1 cellular context compared by ENCODE assay signal in the genomic region with DNA sequence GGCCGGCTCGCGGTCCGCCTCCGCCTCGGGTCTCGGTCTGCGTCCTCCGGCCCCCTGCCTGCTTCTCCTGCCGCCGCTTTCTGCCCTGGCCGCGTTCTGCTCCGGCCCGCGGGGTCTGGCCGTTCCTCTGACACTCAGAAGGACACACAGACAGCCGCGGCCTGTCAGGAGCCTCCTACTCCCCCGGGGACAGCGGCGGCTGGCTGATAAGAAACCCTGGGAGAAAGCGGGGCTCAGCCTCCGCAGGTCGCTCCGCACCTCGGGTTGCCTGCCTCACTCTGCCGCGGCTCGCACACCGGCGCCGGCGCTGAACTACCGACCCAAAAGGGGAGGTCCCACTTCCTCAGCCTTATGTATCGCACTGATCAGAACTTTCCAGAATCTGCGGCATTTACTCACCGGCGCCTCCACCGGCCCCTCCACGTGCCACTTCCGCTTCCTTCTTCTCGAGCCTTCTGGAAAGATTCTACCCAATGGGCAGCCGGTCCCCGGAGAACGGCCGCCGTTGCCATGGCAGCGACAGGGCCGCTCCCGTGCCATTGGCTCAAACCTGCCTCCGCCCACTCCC.
TF ChIP-seq lines count a peak whose summit lies in the region.

A gene (minus strand): TSS at position 322 of the 568 bp plus-strand sequence. CDS start 322 bp downstream, outside the sequence.

TF ChIP-seq in GM12878, 131 proteins besides CTCF, POLR2A, EP300 and RAD21 (continued from another document and continues in another):
- TF ChIP-seq, protein P1, sequence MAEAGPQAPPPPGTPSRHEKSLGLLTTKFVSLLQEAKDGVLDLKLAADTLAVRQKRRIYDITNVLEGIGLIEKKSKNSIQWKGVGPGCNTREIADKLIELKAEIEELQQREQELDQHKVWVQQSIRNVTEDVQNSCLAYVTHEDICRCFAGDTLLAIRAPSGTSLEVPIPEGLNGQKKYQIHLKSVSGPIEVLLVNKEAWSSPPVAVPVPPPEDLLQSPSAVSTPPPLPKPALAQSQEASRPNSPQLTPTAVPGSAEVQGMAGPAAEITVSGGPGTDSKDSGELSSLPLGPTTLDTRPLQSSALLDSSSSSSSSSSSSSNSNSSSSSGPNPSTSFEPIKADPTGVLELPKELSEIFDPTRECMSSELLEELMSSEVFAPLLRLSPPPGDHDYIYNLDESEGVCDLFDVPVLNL (IDR thresholded peaks at IDR 0.05; ENCODE audit: low read depth, low read length): no peak
- TF ChIP-seq NR2F1 (conservative IDR thresholded peaks at IDR 0.05) (0 out of 2 replicates have a peak, but pooled peaks have one; percentile 2), SPI1 (IDR thresholded peaks at IDR 0.05; ENCODE audit: borderline replicate concordance, insufficient read depth, low read depth, low read length) (peak; percentile 81), RAD51 (IDR thresholded peaks at IDR 0.05) (peak; percentile 54; the same call in 1 of the 2 replicates), KLF5 (IDR thresholded peaks at IDR 0.05; ENCODE audit: partially characterized antibody) (peak; percentile 59), RFX5 (IDR thresholded peaks at IDR 0.05; ENCODE audit: low read depth, low read length) (peak; percentile 93), BCL11A (IDR thresholded peaks at IDR 0.05; ENCODE audit: low read depth, low read length) (no peak), TCF7 (IDR thresholded peaks at IDR 0.05; ENCODE audit: borderline replicate concordance) (no peak), BMI1 (IDR thresholded peaks at IDR 0.05; ENCODE audit: borderline replicate concordance) (peak; percentile 99), CREB1 (IDR thresholded peaks at IDR 0.05; ENCODE audit: low read depth) (no peak; the same call in 1 of the 2 replicates), BHLHE40 (IDR thresholded peaks at IDR 0.05; ENCODE audit: borderline replicate concordance in 1 of 2, low read depth in 2 of 2, low read length in 1 of 2) (peak; percentile 96 to 97), LARP7 (IDR thresholded peaks at IDR 0.05) (peak; percentile 27; the same call in 1 of the 2 replicates), NFYA (IDR thresholded peaks at IDR 0.05; ENCODE audit: borderline replicate concordance, low read depth, low read length) (no peak), RB1 (IDR thresholded peaks at IDR 0.05; ENCODE audit: borderline replicate concordance) (0 out of 2 replicates have a peak, but pooled peaks have one; percentile 1), SIN3A (IDR thresholded peaks at IDR 0.05; ENCODE audit: low read depth, low read length) (peak; percentile 86; the same call in 1 of the 2 replicates), TCF12 (IDR thresholded peaks at IDR 0.05; ENCODE audit: low read depth, low read length) (0 out of 2 replicates have a peak, but pooled peaks have one; percentile 39), TAF1 (IDR thresholded peaks at IDR 0.05; ENCODE audit: borderline replicate concordance, low read depth, low read length) (peak; percentile 85; the same call in 1 of the 2 replicates), POLR2AphosphoS5 (IDR thresholded peaks at IDR 0.05; ENCODE audit: low read length) (peak; percentile 85), CBX5 (IDR thresholded peaks at IDR 0.05; ENCODE audit: low read depth) (no peak), GATAD2B (conservative IDR thresholded peaks at IDR 0.05; ENCODE audit: low read depth) (peak; percentile 58; the same call in 1 of the 2 replicates), MXI1 (IDR thresholded peaks at IDR 0.05; ENCODE audit: low read depth, low read length) (peak; percentile 99), POLR2AphosphoS2 (IDR thresholded peaks at IDR 0.05; ENCODE audit: low read depth, low read length) (peak; percentile 35; the same call in 1 of the 2 replicates), TCF3 (IDR thresholded peaks at IDR 0.05; ENCODE audit: borderline replicate concordance, insufficient read depth, low read depth, low read length) (peak; percentile 40; the same call in 1 of the 2 replicates), HDGF (IDR thresholded peaks at IDR 0.05) (no peak), ETV6 (conservative IDR thresholded peaks at IDR 0.05 in 1 of 2, IDR thresholded peaks at IDR 0.05 in 1 of 2; ENCODE audit: borderline replicate concordance in 1 of 2, low read depth in 1 of 2) (peak in 1 of 2 experiments; percentile 76; a peak in 2 of 4 replicates), SMARCA5 (IDR thresholded peaks at IDR 0.05) (0 out of 2 replicates have a peak, but pooled peaks have one; percentile 16), STAT3 (IDR thresholded peaks at IDR 0.05; ENCODE audit: low read depth, low read length) (no peak), PAX8 (IDR thresholded peaks at IDR 0.05) (no peak), SRF (IDR thresholded peaks at IDR 0.05; ENCODE audit: low read depth in 2 of 2, low read length in 2 of 2) (peak in 1 of 2 experiments; percentile 50; a peak in 2 of 4 replicates), SMAD5 (IDR thresholded peaks at IDR 0.05; ENCODE audit: low read depth) (peak; percentile 63; the same call in 1 of the 2 replicates), ESRRA (IDR thresholded peaks at IDR 0.05; ENCODE audit: low read length) (no peak), ZNF274 (IDR thresholded peaks at IDR 0.05; ENCODE audit: insufficient read depth, insufficient read length) (no peak), ASH2L (IDR thresholded peaks at IDR 0.05; ENCODE audit: borderline replicate concordance, low read depth) (0 out of 2 replicates have a peak, but pooled peaks have one; percentile 34)
- TF ChIP-seq, protein P2, sequence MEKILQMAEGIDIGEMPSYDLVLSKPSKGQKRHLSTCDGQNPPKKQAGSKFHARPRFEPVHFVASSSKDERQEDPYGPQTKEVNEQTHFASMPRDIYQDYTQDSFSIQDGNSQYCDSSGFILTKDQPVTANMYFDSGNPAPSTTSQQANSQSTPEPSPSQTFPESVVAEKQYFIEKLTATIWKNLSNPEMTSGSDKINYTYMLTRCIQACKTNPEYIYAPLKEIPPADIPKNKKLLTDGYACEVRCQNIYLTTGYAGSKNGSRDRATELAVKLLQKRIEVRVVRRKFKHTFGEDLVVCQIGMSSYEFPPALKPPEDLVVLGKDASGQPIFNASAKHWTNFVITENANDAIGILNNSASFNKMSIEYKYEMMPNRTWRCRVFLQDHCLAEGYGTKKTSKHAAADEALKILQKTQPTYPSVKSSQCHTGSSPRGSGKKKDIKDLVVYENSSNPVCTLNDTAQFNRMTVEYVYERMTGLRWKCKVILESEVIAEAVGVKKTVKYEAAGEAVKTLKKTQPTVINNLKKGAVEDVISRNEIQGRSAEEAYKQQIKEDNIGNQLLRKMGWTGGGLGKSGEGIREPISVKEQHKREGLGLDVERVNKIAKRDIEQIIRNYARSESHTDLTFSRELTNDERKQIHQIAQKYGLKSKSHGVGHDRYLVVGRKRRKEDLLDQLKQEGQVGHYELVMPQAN (conservative IDR thresholded peaks at IDR 0.05): peak; percentile 95
- TF ChIP-seq, protein P3, sequence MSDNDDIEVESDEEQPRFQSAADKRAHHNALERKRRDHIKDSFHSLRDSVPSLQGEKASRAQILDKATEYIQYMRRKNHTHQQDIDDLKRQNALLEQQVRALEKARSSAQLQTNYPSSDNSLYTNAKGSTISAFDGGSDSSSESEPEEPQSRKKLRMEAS (IDR thresholded peaks at IDR 0.05; ENCODE audit: low read depth, low read length): peak; percentile 93
- TF ChIP-seq, protein P4, sequence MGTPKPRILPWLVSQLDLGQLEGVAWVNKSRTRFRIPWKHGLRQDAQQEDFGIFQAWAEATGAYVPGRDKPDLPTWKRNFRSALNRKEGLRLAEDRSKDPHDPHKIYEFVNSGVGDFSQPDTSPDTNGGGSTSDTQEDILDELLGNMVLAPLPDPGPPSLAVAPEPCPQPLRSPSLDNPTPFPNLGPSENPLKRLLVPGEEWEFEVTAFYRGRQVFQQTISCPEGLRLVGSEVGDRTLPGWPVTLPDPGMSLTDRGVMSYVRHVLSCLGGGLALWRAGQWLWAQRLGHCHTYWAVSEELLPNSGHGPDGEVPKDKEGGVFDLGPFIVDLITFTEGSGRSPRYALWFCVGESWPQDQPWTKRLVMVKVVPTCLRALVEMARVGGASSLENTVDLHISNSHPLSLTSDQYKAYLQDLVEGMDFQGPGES (IDR thresholded peaks at IDR 0.05): peak; percentile 16; the same call in 1 of the 2 replicates
- TF ChIP-seq, protein P5, sequence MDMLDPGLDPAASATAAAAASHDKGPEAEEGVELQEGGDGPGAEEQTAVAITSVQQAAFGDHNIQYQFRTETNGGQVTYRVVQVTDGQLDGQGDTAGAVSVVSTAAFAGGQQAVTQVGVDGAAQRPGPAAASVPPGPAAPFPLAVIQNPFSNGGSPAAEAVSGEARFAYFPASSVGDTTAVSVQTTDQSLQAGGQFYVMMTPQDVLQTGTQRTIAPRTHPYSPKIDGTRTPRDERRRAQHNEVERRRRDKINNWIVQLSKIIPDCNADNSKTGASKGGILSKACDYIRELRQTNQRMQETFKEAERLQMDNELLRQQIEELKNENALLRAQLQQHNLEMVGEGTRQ (IDR thresholded peaks at IDR 0.05; ENCODE audit: borderline replicate concordance, low read depth, low read length): peak; percentile 29; the same call in 1 of the 2 replicates
- TF ChIP-seq, protein P6, sequence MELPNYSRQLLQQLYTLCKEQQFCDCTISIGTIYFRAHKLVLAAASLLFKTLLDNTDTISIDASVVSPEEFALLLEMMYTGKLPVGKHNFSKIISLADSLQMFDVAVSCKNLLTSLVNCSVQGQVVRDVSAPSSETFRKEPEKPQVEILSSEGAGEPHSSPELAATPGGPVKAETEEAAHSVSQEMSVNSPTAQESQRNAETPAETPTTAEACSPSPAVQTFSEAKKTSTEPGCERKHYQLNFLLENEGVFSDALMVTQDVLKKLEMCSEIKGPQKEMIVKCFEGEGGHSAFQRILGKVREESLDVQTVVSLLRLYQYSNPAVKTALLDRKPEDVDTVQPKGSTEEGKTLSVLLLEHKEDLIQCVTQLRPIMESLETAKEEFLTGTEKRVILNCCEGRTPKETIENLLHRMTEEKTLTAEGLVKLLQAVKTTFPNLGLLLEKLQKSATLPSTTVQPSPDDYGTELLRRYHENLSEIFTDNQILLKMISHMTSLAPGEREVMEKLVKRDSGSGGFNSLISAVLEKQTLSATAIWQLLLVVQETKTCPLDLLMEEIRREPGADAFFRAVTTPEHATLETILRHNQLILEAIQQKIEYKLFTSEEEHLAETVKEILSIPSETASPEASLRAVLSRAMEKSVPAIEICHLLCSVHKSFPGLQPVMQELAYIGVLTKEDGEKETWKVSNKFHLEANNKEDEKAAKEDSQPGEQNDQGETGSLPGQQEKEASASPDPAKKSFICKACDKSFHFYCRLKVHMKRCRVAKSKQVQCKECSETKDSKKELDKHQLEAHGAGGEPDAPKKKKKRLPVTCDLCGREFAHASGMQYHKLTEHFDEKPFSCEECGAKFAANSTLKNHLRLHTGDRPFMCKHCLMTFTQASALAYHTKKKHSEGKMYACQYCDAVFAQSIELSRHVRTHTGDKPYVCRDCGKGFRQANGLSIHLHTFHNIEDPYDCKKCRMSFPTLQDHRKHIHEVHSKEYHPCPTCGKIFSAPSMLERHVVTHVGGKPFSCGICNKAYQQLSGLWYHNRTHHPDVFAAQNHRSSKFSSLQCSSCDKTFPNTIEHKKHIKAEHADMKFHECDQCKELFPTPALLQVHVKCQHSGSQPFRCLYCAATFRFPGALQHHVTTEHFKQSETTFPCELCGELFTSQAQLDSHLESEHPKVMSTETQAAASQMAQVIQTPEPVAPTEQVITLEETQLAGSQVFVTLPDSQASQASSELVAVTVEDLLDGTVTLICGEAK (IDR thresholded peaks at IDR 0.05; ENCODE audit: borderline replicate concordance): peak; percentile 88; the same call in 1 of the 2 replicates
- TF ChIP-seq, protein P7, sequence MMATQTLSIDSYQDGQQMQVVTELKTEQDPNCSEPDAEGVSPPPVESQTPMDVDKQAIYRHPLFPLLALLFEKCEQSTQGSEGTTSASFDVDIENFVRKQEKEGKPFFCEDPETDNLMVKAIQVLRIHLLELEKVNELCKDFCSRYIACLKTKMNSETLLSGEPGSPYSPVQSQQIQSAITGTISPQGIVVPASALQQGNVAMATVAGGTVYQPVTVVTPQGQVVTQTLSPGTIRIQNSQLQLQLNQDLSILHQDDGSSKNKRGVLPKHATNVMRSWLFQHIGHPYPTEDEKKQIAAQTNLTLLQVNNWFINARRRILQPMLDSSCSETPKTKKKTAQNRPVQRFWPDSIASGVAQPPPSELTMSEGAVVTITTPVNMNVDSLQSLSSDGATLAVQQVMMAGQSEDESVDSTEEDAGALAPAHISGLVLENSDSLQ (IDR thresholded peaks at IDR 0.05): peak; percentile 66
- TF ChIP-seq, protein P8, sequence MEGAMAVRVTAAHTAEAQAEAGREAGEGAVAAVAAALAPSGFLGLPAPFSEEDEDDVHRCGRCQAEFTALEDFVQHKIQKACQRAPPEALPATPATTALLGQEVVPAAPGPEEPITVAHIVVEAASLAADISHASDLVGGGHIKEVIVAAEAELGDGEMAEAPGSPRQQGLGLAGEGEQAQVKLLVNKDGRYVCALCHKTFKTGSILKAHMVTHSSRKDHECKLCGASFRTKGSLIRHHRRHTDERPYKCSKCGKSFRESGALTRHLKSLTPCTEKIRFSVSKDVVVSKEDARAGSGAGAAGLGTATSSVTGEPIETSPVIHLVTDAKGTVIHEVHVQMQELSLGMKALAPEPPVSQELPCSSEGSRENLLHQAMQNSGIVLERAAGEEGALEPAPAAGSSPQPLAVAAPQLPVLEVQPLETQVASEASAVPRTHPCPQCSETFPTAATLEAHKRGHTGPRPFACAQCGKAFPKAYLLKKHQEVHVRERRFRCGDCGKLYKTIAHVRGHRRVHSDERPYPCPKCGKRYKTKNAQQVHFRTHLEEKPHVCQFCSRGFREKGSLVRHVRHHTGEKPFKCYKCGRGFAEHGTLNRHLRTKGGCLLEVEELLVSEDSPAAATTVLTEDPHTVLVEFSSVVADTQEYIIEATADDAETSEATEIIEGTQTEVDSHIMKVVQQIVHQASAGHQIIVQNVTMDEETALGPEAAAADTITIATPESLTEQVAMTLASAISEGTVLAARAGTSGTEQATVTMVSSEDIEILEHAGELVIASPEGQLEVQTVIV (IDR thresholded peaks at IDR 0.05; ENCODE audit: borderline replicate concordance, partially characterized antibody): peak; percentile 64
- TF ChIP-seq, protein P9, sequence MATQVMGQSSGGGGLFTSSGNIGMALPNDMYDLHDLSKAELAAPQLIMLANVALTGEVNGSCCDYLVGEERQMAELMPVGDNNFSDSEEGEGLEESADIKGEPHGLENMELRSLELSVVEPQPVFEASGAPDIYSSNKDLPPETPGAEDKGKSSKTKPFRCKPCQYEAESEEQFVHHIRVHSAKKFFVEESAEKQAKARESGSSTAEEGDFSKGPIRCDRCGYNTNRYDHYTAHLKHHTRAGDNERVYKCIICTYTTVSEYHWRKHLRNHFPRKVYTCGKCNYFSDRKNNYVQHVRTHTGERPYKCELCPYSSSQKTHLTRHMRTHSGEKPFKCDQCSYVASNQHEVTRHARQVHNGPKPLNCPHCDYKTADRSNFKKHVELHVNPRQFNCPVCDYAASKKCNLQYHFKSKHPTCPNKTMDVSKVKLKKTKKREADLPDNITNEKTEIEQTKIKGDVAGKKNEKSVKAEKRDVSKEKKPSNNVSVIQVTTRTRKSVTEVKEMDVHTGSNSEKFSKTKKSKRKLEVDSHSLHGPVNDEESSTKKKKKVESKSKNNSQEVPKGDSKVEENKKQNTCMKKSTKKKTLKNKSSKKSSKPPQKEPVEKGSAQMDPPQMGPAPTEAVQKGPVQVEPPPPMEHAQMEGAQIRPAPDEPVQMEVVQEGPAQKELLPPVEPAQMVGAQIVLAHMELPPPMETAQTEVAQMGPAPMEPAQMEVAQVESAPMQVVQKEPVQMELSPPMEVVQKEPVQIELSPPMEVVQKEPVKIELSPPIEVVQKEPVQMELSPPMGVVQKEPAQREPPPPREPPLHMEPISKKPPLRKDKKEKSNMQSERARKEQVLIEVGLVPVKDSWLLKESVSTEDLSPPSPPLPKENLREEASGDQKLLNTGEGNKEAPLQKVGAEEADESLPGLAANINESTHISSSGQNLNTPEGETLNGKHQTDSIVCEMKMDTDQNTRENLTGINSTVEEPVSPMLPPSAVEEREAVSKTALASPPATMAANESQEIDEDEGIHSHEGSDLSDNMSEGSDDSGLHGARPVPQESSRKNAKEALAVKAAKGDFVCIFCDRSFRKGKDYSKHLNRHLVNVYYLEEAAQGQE (IDR thresholded peaks at IDR 0.05; ENCODE audit: low read depth, low read length): no peak
